In the genomic region with DNA sequence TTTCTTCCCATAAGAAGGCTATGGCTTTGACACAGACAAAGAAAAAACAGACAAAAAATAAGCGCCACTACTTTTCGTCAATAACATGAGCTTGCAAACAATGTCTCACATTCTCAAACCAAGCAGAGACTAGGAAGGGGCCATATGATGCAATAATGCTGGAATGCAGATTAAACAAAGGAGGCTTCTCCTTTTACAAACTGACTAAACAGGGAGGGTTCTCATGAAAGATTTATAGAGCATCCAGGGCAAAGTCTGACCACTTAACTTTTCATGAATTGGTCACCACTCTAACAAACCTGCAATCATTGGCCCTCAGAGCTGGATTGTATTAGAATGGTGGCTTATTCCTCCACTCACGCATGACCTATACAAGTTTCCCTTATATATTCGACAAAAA, we compare ENCODE assay signal across 10 cellular contexts.
DNase-seq lines count a peak whose midpoint lies in the region; ATAC-seq, FAIRE-seq and TF ChIP-seq lines count a peak whose summit lies in the region.
"Had no signal": no experiment of that assay in that cellular context is flagged by ENCODE, and none has a peak within 500 bp of the region (broad histone marks: within the 10 kb centered on the region; RNA-seq: fewer than 3 reads in every experiment).

No MANE protein-coding gene starts in this region.

- H3K27ac ChIP-seq in fibroblast of lung (ENCODE audit: insufficient read depth, low read length): no peak overlapping the region
- no peak overlapping the region for H3K27ac ChIP-seq in neuronal stem cell (replicated peaks; ENCODE audit: low read length)
- H3K27ac ChIP-seq in esophagus squamous epithelium: no peak overlapping the region

- no peaks in the 10 kb centered on the region for H3K9me3 ChIP-seq in fibroblast of lung (ENCODE audit: control insufficient read depth, insufficient read depth, low read depth, low read length)
- no peaks in the 10 kb centered on the region for H3K9me3 ChIP-seq in neuronal stem cell (replicated peaks in 1 of 2; ENCODE audit: control insufficient read depth in 2 of 2, insufficient read depth in 1 of 2, low read depth in 1 of 2, low read length in 2 of 2)
- no peaks in the 10 kb centered on the region for H3K9me3 ChIP-seq in esophagus squamous epithelium

- H3K79me2 ChIP-seq in fibroblast of lung (ENCODE audit: control insufficient read depth, insufficient read depth, low read length): no peaks in the 10 kb centered on the region

- H2BK120ac ChIP-seq in neuronal stem cell (ENCODE audit: low read depth, low read length): no peak overlapping the region

- H4K20me1 ChIP-seq in fibroblast of lung (ENCODE audit: control insufficient read depth, extremely low read depth, insufficient read depth, low read length): no peaks in the 10 kb centered on the region

- H3K36me3 ChIP-seq in fibroblast of lung (ENCODE audit: control insufficient read depth, insufficient read depth, low read length): no peaks in the 10 kb centered on the region
- no peaks in the 10 kb centered on the region for H3K36me3 ChIP-seq in neuronal stem cell (replicated peaks in 1 of 2; ENCODE audit: control insufficient read depth in 2 of 2, insufficient read depth in 2 of 2, low read length in 2 of 2)
- H3K36me3 ChIP-seq in esophagus squamous epithelium: no peaks in the 10 kb centered on the region

- no peak overlapping the region for H4K91ac ChIP-seq in neuronal stem cell (ENCODE audit: low read depth, low read length, poor library complexity)

- intact Hi-C loops in esophagus squamous epithelium (cut with DNase I): no loop called here

- TF ChIP-seq CTCF in fibroblast of lung (conservative IDR thresholded peaks at IDR 0.05 in 1 of 2, IDR thresholded peaks at IDR 0.05 in 1 of 2; ENCODE audit: low read depth in 1 of 2, low read length in 2 of 2) (no peak), esophagus squamous epithelium (IDR thresholded peaks at IDR 0.05) (no peak)

- DNase-seq in H54 (ENCODE audit: insufficient read length, low spot score): peak; percentile 18
- peak; percentile 1 for DNase-seq in RKO (ENCODE audit: low spot score)
- peak; percentile 61 to 90 for DNase-seq in fibroblast of lung (ENCODE audit: low read depth in 2 of 2)
- peak; percentile 31 for DNase-seq in neuronal stem cell (ENCODE audit: low spot score)
- no peak for DNase-seq in esophagus squamous epithelium (lab: John Stamatoyannopoulos, UW)
- no peak for DNase-seq in effector CD4-positive, alpha-beta T cell
- no peak for DNase-seq in activated naive CD4-positive, alpha-beta T cell treated with anti-CD3 and anti-CD28 coated beads, Interleukin-2, amount 50 U/mL, for 16 hours
- DNase-seq: immature natural killer cell had no signal

- H3K27me3 ChIP-seq in fibroblast of lung (ENCODE audit: control insufficient read depth, insufficient read depth, low read length) (no peaks in the 10 kb centered on the region), neuronal stem cell (ENCODE audit: control insufficient read depth in 3 of 3, insufficient read depth in 3 of 3, low read depth in 1 of 3, low read length in 3 of 3) (no peaks in the 10 kb centered on the region), esophagus squamous epithelium (no peaks in the 10 kb centered on the region)

- H2BK12ac ChIP-seq in neuronal stem cell (ENCODE audit: low read length): no peak overlapping the region

- no peak overlapping the region for H2BK5ac ChIP-seq in neuronal stem cell (ENCODE audit: low read length)

- H3K4me1 ChIP-seq in fibroblast of lung (ENCODE audit: control insufficient read depth, extremely low read depth, insufficient read depth, low read length) (no peaks in the 10 kb centered on the region), neuronal stem cell (ENCODE audit: control insufficient read depth in 2 of 2, insufficient read depth in 1 of 2, low read depth in 1 of 2, low read length in 2 of 2) (peaks cover 2 to 9% of the 10 kb centered on the region in 2 donors), esophagus squamous epithelium (no peaks in the 10 kb centered on the region)

- FAIRE-seq in H54 (lab: Jason Lieb, UNC): peak; percentile 97

- no peak overlapping the region for H2AFZ ChIP-seq in fibroblast of lung (ENCODE audit: low read length)
- H2AFZ ChIP-seq in neuronal stem cell (ENCODE audit: low read length): peak overlapping the region; percentile 37

- H3K18ac ChIP-seq in neuronal stem cell (ENCODE audit: low read length): no peak overlapping the region

- no CpG with 5 or more reads among the region's 4 CpGs for whole genome bisulfite sequencing in neuronal stem cell (ENCODE audit: extremely low coverage in 2 of 2, insufficient read length in 2 of 2, insufficient replicate concordance in 1 of 2), 2 donors
- WGBS in esophagus squamous epithelium, 2 donors: 66 to 77% methylated on average over 4 of the region's 4 CpGs

- no peak overlapping the region for H2BK15ac ChIP-seq in neuronal stem cell (ENCODE audit: low read length)

- ATAC-seq in GM21367 (IDR thresholded peaks at IDR 0.05; ENCODE audit: unreplicated experiment): no peak
- ATAC-seq: sciatic nerve had no signal

- no peak for TF ChIP-seq POLR2A in H54 (IDR thresholded peaks at IDR 0.05; ENCODE audit: low read depth, low read length)
- no peak for TF ChIP-seq POLR2A in esophagus squamous epithelium (IDR thresholded peaks at IDR 0.05)

- no peak overlapping the region for H3K9ac ChIP-seq in fibroblast of lung (ENCODE audit: insufficient read depth, low read length)
- H3K9ac ChIP-seq in neuronal stem cell (ENCODE audit: low read depth, low read length, poor library complexity): no peak overlapping the region

- H3K4ac ChIP-seq in neuronal stem cell (ENCODE audit: low read length): no peak overlapping the region

- no peak overlapping the region for H3K4me3 ChIP-seq in fibroblast of lung (replicated peaks in 1 of 4; ENCODE audit: control extremely low read depth in 1 of 4, insufficient read depth in 1 of 4, low read depth in 3 of 4, low read length in 4 of 4)
- no peak overlapping the region for H3K4me3 ChIP-seq in neuronal stem cell (ENCODE audit: low read length in 2 of 2)
- H3K4me3 ChIP-seq in esophagus squamous epithelium: no peak overlapping the region

- H3K14ac ChIP-seq in neuronal stem cell (ENCODE audit: low read length): no peak overlapping the region

- no peak overlapping the region for H4K8ac ChIP-seq in neuronal stem cell (ENCODE audit: low read depth, low read length)

- H3K79me1 ChIP-seq in neuronal stem cell (ENCODE audit: low read depth, low read length): no peaks in the 10 kb centered on the region

- H2AK5ac ChIP-seq in neuronal stem cell (ENCODE audit: low read depth, low read length): no peak overlapping the region

- H3K23ac ChIP-seq in neuronal stem cell (ENCODE audit: low read depth, low read length, poor library complexity): no peak overlapping the region

- no peak overlapping the region for H3K4me2 ChIP-seq in fibroblast of lung (ENCODE audit: extremely low read depth, insufficient read depth, low read length)
- H3K4me2 ChIP-seq in neuronal stem cell (ENCODE audit: insufficient read depth, low read length, poor library complexity, severe bottlenecking): no peak overlapping the region

Comparison
In these comparisons a context has a peak if more than half of its experiments do, and no peak if none do; other contexts are left out.
1. DNase-seq: peak in H54 (single experiment), RKO (single experiment), fibroblast of lung (2 of 2) and neuronal stem cell (single experiment); none in esophagus squamous epithelium (single experiment), effector CD4-positive, alpha-beta T cell (single experiment) and activated naive CD4-positive, alpha-beta T cell treated with anti-CD3 and anti-CD28 coated beads, Interleukin-2, amount 50 U/mL, for 16 hours (single experiment).